18 cellular contexts compared by ENCODE assay signal in the genomic region with DNA sequence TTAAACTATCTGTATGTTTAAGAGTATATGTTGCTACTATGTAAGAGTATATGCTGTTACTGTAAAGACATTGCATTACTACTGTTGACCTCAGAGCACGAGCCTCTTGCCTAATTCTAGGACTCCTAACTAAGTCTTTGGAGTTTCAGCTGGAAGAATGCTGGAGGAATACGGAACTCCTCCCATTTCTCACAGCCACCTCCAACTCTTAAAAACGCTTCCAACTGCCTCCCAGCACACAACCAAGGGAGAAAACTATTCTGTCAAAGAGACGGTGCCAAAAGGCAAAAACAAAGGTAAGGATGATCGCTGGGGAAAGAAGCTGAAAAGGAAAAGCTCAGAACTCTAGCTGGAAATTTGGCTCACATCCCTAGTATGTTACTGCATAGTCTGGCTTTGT. TPM values are rescaled to one million over a fixed set of nuclear protein-coding genes. Genes with fewer than 3 reads are reported as not detected.
DNase-seq lines count a peak whose midpoint lies in the region; ATAC-seq and TF ChIP-seq lines count a peak whose summit lies in the region.
"Had no signal": no experiment of that assay in that cellular context is flagged by ENCODE, and none has a peak within 500 bp of the region (broad histone marks: within the 10 kb centered on the region; RNA-seq: fewer than 3 reads in every experiment).

A gene with protein sequence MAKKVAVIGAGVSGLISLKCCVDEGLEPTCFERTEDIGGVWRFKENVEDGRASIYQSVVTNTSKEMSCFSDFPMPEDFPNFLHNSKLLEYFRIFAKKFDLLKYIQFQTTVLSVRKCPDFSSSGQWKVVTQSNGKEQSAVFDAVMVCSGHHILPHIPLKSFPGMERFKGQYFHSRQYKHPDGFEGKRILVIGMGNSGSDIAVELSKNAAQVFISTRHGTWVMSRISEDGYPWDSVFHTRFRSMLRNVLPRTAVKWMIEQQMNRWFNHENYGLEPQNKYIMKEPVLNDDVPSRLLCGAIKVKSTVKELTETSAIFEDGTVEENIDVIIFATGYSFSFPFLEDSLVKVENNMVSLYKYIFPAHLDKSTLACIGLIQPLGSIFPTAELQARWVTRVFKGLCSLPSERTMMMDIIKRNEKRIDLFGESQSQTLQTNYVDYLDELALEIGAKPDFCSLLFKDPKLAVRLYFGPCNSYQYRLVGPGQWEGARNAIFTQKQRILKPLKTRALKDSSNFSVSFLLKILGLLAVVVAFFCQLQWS (plus strand): TSS at position 237 of the 400 bp plus-strand sequence. CDS start 414 bp downstream, outside the sequence.

- no peak within 1 kb of the TSS for H3K14ac ChIP-seq in IMR-90 (replicated peaks; ENCODE audit: low read depth, low read length)

- TF ChIP-seq POLR2A in IMR-90 (IDR thresholded peaks at IDR 0.05; ENCODE audit: low read depth, low read length): no peak

- no peak within 1 kb of the TSS for H2BK5ac ChIP-seq in IMR-90 (ENCODE audit: low read depth, low read length, poor library complexity, severe bottlenecking)

- TF ChIP-seq RAD21 in IMR-90 (IDR thresholded peaks at IDR 0.05; ENCODE audit: low read length): no peak

- H3K23ac ChIP-seq in IMR-90 (ENCODE audit: low read depth, low read length): no peak within 1 kb of the TSS

- peak within 1 kb of the TSS; percentile 25 for H3K4ac ChIP-seq in IMR-90 (ENCODE audit: low read depth, low read length)

- POLR2A ChIA-PET in IMR-90 (lab: Charles Lee; ENCODE audit: unreplicated experiment): interaction anchor here (0.6 kb wide), 1 partner anchor 83 kb away, joined by 5 read pairs; no protein-coding TSS in a partner anchor

- H2BK15ac ChIP-seq in IMR-90 (ENCODE audit: low read depth, low read length): no peak within 1 kb of the TSS

- no TSS peak for BruUV-seq in IMR-90 (replicated peaks; lab: Mats Ljungman, UMichigan)

- H3K27ac ChIP-seq in IMR-90 (ENCODE audit: insufficient read depth, low read length) (peak within 1 kb of the TSS; percentile 54; the same call in 1 of the 2 replicates), stomach smooth muscle (ENCODE audit: low read length) (peak within 1 kb of the TSS; percentile 13)

- H4K20me1 ChIP-seq in IMR-90 (ENCODE audit: insufficient read depth, low read length): no peaks in the 10 kb centered on the region

- no CpG with 5 or more reads among the region's 5 CpGs for WGBS in IMR-90 (ENCODE audit: extremely low coverage in 2 of 2, insufficient read length in 1 of 2), 2 experiments

- in situ Hi-C loops in IMR-90 (cut with MboI; ENCODE audit: low sequenced_read_pairs): loop anchor here (10.0 kb wide), 1 partner anchor 100 kb away; no protein-coding TSS in a partner anchor

- H4K5ac ChIP-seq in IMR-90 (ENCODE audit: low read depth, low read length): peak within 1 kb of the TSS; percentile 93

- H3K27me3 ChIP-seq in IMR-90 (ENCODE audit: control insufficient read depth, insufficient read depth, low read length) (no peaks in the 10 kb centered on the region), stomach smooth muscle (ENCODE audit: control insufficient read depth in 1 of 2, insufficient read depth in 2 of 2, low read length in 2 of 2) (no peaks in the 10 kb centered on the region)

- H3K79me1 ChIP-seq in IMR-90 (ENCODE audit: low read depth in 1 of 2, low read length in 2 of 2): no peaks in the 10 kb centered on the region

- no peak within 1 kb of the TSS; the same call in 1 of the 2 replicates for H2BK120ac ChIP-seq in IMR-90 (ENCODE audit: low read depth, low read length)

- H3K56ac ChIP-seq in IMR-90 (ENCODE audit: extremely low read depth, insufficient read depth, low read length): no peak within 1 kb of the TSS

- peak within 1 kb of the TSS; percentile 84 for H3K18ac ChIP-seq in IMR-90 (ENCODE audit: low read depth, low read length)

- H3K4me1 ChIP-seq in IMR-90 (ENCODE audit: control insufficient read depth, insufficient read depth, low read length) (peaks cover 2% of the 10 kb centered on the region; the same call in 1 of the 2 replicates), stomach smooth muscle (ENCODE audit: control insufficient read depth, insufficient read depth, low read length) (no peaks in the 10 kb centered on the region)

- H2BK20ac ChIP-seq in IMR-90 (ENCODE audit: low read depth, low read length): peak within 1 kb of the TSS; percentile 18; the same call in 1 of the 2 replicates

- H4K91ac ChIP-seq in IMR-90 (ENCODE audit: insufficient read depth, low read depth, low read length): peak within 1 kb of the TSS; percentile 38; the same call in 1 of the 2 replicates

- no peak within 1 kb of the TSS for H2AK9ac ChIP-seq in IMR-90 (replicated peaks; ENCODE audit: low read depth, low read length, poor library complexity)

- H2AFZ ChIP-seq in IMR-90 (replicated peaks; ENCODE audit: low read length, poor library complexity): peak within 1 kb of the TSS; percentile 80

- H3K4me3 ChIP-seq in IMR-90 (ENCODE audit: insufficient read depth, low read depth, low read length) (0 out of 2 replicates have a peak within 1 kb of the TSS, but pooled peaks have one; percentile 18), fibroblast of mammary gland (ENCODE audit: control insufficient read depth, low read depth, low read length) (no peak within 1 kb of the TSS), stomach smooth muscle (ENCODE audit: low read length in 2 of 2) (peak within 1 kb of the TSS; percentile 52 to 60)

- DNase-seq in IMR-90: no peak
- peak; percentile 60 for DNase-seq in fibroblast of mammary gland (ENCODE audit: low read depth)
- peak; percentile 23 for DNase-seq in medulla oblongata (ENCODE audit: extremely low spot score)
- DNase-seq in SKM-1 (lab: John Stamatoyannopoulos, UW; ENCODE audit: unreplicated experiment): no peak
- no peak for DNase-seq in AG08395 (ENCODE audit: low spot score)
- DNase-seq: ACHN; activated CD4-positive, alpha-beta T cell treated with anti-CD3 and anti-CD28 coated beads, Interleukin-2, amount 50 U/mL, for 1 hour; activated naive CD8-positive, alpha-beta T cell treated with anti-CD3 and anti-CD28 coated beads, Interleukin-2, amount 50 U/mL, for 24 hours; activated T-cell treated with anti-CD3 and anti-CD28 coated beads, Interleukin-2, amount 50 U/mL, for 4 hours; Calu3; erythroblast; NCI-H1092 treated with DMSO at 0.1 percent for 48 hours; SHP77 treated with DMSO at 0.1 percent for 48 hours; T1000 had no signal

- no peaks in the 10 kb centered on the region for H3K9me1 ChIP-seq in IMR-90 (ENCODE audit: insufficient read depth, low read length)

- dilution Hi-C loops in IMR-90 (cut with HindIII; ENCODE audit: low sequenced_read_pairs, unreplicated experiment): no loop called here

- H2AK5ac ChIP-seq in IMR-90 (ENCODE audit: low read depth, low read length): no peak within 1 kb of the TSS

- H3K9me3 ChIP-seq in IMR-90 (ENCODE audit: control insufficient read depth, insufficient read depth, low read length) (no peaks in the 10 kb centered on the region), stomach smooth muscle (ENCODE audit: control insufficient read depth in 2 of 2, low read length in 2 of 2) (no peaks in the 10 kb centered on the region)

- no peak for TF ChIP-seq CTCF in IMR-90 (conservative IDR thresholded peaks at IDR 0.05; ENCODE audit: low read depth, low read length)
- no peak for TF ChIP-seq CTCF in fibroblast of mammary gland (conservative IDR thresholded peaks at IDR 0.05; ENCODE audit: control insufficient read depth, insufficient read depth, low read depth, low read length)

- H3K4me2 ChIP-seq in IMR-90 (ENCODE audit: low read depth, low read length): peak within 1 kb of the TSS; percentile 89

- CTCF ChIA-PET in IMR-90 (lab: Yijun Ruan, JAX): interaction anchor here (0.6 to 1.2 kb wide), 3 partner anchors 33 to 104 kb away, joined by 3 to 4 read pairs (median 3); no protein-coding TSS in a partner anchor

- ATAC-seq in IMR-90 (ENCODE audit: low read depth) (peak; percentile 41), GM21737 (IDR thresholded peaks at IDR 0.05; ENCODE audit: unreplicated experiment) (no peak), HG03457 (IDR thresholded peaks at IDR 0.05; ENCODE audit: unreplicated experiment) (no peak)
- ATAC-seq: activated naive CD8-positive, alpha-beta T cell treated with anti-CD3 and anti-CD28 coated beads, Interleukin-2, amount 50 U/mL, for 24 hours; activated T-cell treated with anti-CD3 and anti-CD28 coated beads, Interleukin-2, amount 50 U/mL, for 4 hours had no signal

- H3K36me3 ChIP-seq in IMR-90 (ENCODE audit: control insufficient read depth, insufficient read depth, low read length) (no peaks in the 10 kb centered on the region), stomach smooth muscle (ENCODE audit: control insufficient read depth in 2 of 2, insufficient read depth in 2 of 2, low read length in 2 of 2) (no peaks in the 10 kb centered on the region)

- no peak within 1 kb of the TSS for H4K8ac ChIP-seq in IMR-90 (ENCODE audit: low read depth in 2 of 2, low read length in 2 of 2)

- H3K9ac ChIP-seq in IMR-90 (ENCODE audit: low read depth, low read length): peak within 1 kb of the TSS; percentile 57; the same call in 1 of the 2 replicates
- H3K9ac ChIP-seq in stomach smooth muscle (ENCODE audit: low read length in 2 of 2): peak within 1 kb of the TSS in 1 of 2 donors; percentile 0

- intact Hi-C loops in IMR-90 (cut with micrococcal nuclease): no loop called here

TF ChIP-seq in IMR-90, 13 proteins besides CTCF, POLR2A, EP300 and RAD21:
- TF ChIP-seq BHLHE40 (IDR thresholded peaks at IDR 0.05; ENCODE audit: low read depth, low read length): no peak
- TF ChIP-seq SMC3 (IDR thresholded peaks at IDR 0.05; ENCODE audit: low read depth, low read length): no peak
- TF ChIP-seq FOS (IDR thresholded peaks at IDR 0.05; ENCODE audit: low read depth, low read length): no peak
- TF ChIP-seq RCOR1 (IDR thresholded peaks at IDR 0.05; ENCODE audit: insufficient replicate concordance, low read length): no peak
- no peak for TF ChIP-seq CEBPB (IDR thresholded peaks at IDR 0.05; ENCODE audit: low read depth, low read length)
- TF ChIP-seq MAZ (IDR thresholded peaks at IDR 0.05; ENCODE audit: borderline replicate concordance, low read depth, low read length): no peak

RNA-seq across cellular contexts. Expression of the gene that starts here (rescaled TPM):
- under 0.01 TPM in 2 replicates for total RNA-seq in IMR-90 (2012; rRNA removed)
- polyA plus RNA-seq in IMR-90 (2012; rRNA removed): 0.05 TPM in 1 of 2 replicates, not detected in the other
- polyA plus RNA-seq in IMR-90 (2012; cell fraction: cytosol; rRNA removed): 0.01 TPM in 1 of 2 replicates, not detected in the other
- 0.56 TPM in 1 of 2 replicates, not detected in the other for polyA plus RNA-seq in IMR-90 (2012; cell fraction: nucleus; rRNA removed; ENCODE audit: low replicate concordance)
- total RNA-seq: Calu3 had no signal
- polyA plus RNA-seq: IgD-negative memory B cell had no signal

Comparison
In these comparisons a context has a peak if more than half of its experiments do, and no peak if none do; other contexts are left out.
1. Peak in ATAC-seq, H3K4me3 ChIP-seq, H3K27ac ChIP-seq, H3K9ac ChIP-seq and H3K4me2 ChIP-seq in IMR-90; RNA of the gene not detected or under 1 TPM.
2. DNase-seq: peak in fibroblast of mammary gland (single experiment) and medulla oblongata (single experiment); none in IMR-90 (single experiment), SKM-1 (single experiment) and AG08395 (single experiment).